Comparison of ENCODE assay signal across 29 cellular contexts in the genomic region with DNA sequence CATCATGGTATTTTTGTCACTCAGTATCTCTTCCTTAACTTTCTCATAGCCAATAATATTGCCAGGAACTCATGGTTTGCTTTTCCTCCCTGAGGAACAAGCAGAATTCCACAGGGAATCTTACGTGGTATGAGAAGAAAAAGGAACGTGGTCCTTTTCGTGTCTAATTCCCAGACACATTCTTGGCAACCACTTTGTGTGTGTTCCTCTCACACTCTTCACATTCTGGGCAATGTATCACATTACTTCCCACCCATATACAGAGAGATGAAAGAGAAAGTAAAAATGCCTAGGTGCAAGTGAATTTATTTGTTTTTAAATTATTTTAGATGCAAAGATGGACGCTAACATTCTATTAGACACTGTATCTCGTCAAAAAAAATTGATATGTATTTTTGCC.
DNase-seq lines count a peak whose midpoint lies in the region; ATAC-seq and TF ChIP-seq lines count a peak whose summit lies in the region.
"Had no signal": no experiment of that assay in that cellular context is flagged by ENCODE, and none has a peak within 500 bp of the region (broad histone marks: within the 10 kb centered on the region; RNA-seq: fewer than 3 reads in every experiment).

No MANE protein-coding gene starts in this region.

- no peak for TF ChIP-seq CTCF in choroid plexus epithelial cell (conservative IDR thresholded peaks at IDR 0.05; ENCODE audit: low read depth, low read length)
- no peak for TF ChIP-seq CTCF in left ventricle myocardium inferior (IDR thresholded peaks at IDR 0.05; ENCODE audit: borderline replicate concordance)
- no peak for TF ChIP-seq CTCF in sigmoid colon (IDR thresholded peaks at IDR 0.05)

- H3K27me3 ChIP-seq in left ventricle myocardium inferior (ENCODE audit: low read depth), result no peaks in the 10 kb centered on the region
- no peaks in the 10 kb centered on the region for H3K27me3 ChIP-seq in sigmoid colon
- H3K27me3 ChIP-seq: body of pancreas, testis, vagina had no signal

- H3K4me1 Mint-ChIP-seq in T-helper 17 cell, result no peaks in the 10 kb centered on the region
- H3K4me1 Mint-ChIP-seq: activated CD4-positive, alpha-beta memory T cell treated with anti-CD3 and anti-CD28 coated beads, Interleukin-2, amount 10 ng/mL, durations not matched to agents 7 days and 5 days; B cell; CD4-positive, alpha-beta memory T cell had no signal

- no peak overlapping the region for H3K4me3 Mint-ChIP-seq in T-helper 17 cell
- H3K4me3 Mint-ChIP-seq: activated CD4-positive, alpha-beta memory T cell treated with anti-CD3 and anti-CD28 coated beads, Interleukin-2, amount 10 ng/mL, durations not matched to agents 7 days and 5 days; activated naive CD4-positive, alpha-beta T cell treated with anti-CD3 and anti-CD28 coated beads for 36 hours; B cell; CD4-positive, alpha-beta memory T cell; natural killer cell treated with Interleukin-12 subunit alpha and Interleukin-12 subunit beta and Interleukin-15 and Interleukin-18, amount 100 ng/mL, for 72 hours; stimulated activated naive CD8-positive, alpha-beta T cell treated with anti-CD3 and anti-CD28 coated beads, Interleukin-15, Interleukin-2, amounts not matched to agents 100 ng/mL and 50 ng/mL, for 24 hours; T-helper 2 cell treated with Interferon-gamma antibody and Interleukin-4, amounts not matched to agents 5 μg/mL and 100 μg/mL, for 36 hours had no signal

- no peak for TF ChIP-seq EP300 in sigmoid colon (IDR thresholded peaks at IDR 0.05)

- H3K4me3 ChIP-seq in choroid plexus epithelial cell (ENCODE audit: low read depth, low read length), result no peak overlapping the region
- H3K4me3 ChIP-seq in left ventricle myocardium inferior, result peak overlapping the region; percentile 20
- H3K4me3 ChIP-seq in sigmoid colon, result peak overlapping the region in 2 of 4 donors; percentile 8 to 9
- H3K4me3 ChIP-seq: body of pancreas, lower lobe of right lung, testis, vagina had no signal

- peaks cover 12% of the 10 kb centered on the region for H3K9me3 ChIP-seq in left ventricle myocardium inferior (replicated peaks)
- H3K9me3 ChIP-seq in sigmoid colon, result peaks cover 0 to 3% (median 0%) of the 10 kb centered on the region in 4 donors
- no peaks in the 10 kb centered on the region for H3K9me3 ChIP-seq in T-helper 17 cell (ENCODE audit: control insufficient read depth, low read length, poor library complexity, severe bottlenecking)
- H3K9me3 ChIP-seq: body of pancreas, lower lobe of right lung, testis, vagina had no signal

- H3K27ac Mint-ChIP-seq in T-helper 17 cell, result no peak overlapping the region
- H3K27ac Mint-ChIP-seq: activated CD4-positive, alpha-beta memory T cell treated with anti-CD3 and anti-CD28 coated beads, Interleukin-2, amount 10 ng/mL, durations not matched to agents 7 days and 5 days; activated naive CD4-positive, alpha-beta T cell treated with anti-CD3 and anti-CD28 coated beads for 36 hours; B cell; CD4-positive, alpha-beta memory T cell; natural killer cell treated with Interleukin-12 subunit alpha and Interleukin-12 subunit beta and Interleukin-15 and Interleukin-18, amount 100 ng/mL, for 72 hours; stimulated activated naive CD8-positive, alpha-beta T cell treated with anti-CD3 and anti-CD28 coated beads, Interleukin-15, Interleukin-2, amounts not matched to agents 100 ng/mL and 50 ng/mL, for 24 hours; T-helper 2 cell treated with Interferon-gamma antibody and Interleukin-4, amounts not matched to agents 5 μg/mL and 100 μg/mL, for 36 hours had no signal

- H3K36me3 Mint-ChIP-seq in T-helper 17 cell (ENCODE audit: low read depth), result peaks cover 2% of the 10 kb centered on the region
- H3K36me3 Mint-ChIP-seq: CD4-positive, alpha-beta memory T cell; natural killer cell treated with Interleukin-12 subunit alpha and Interleukin-12 subunit beta and Interleukin-15 and Interleukin-18, amount 100 ng/mL, for 72 hours had no signal

- WGBS in sigmoid colon, 2 donors, result 93 to 95% methylated on average over 5 of the region's 5 CpGs

- peaks cover 47% of the 10 kb centered on the region for H3K4me1 ChIP-seq in left ventricle myocardium inferior
- H3K4me1 ChIP-seq in sigmoid colon, result peaks cover 0 to 37% (median 16%) of the 10 kb centered on the region in 4 donors
- H3K4me1 ChIP-seq: lower lobe of right lung, testis had no signal

- DNase-seq in NCI-H69 (lab: John Stamatoyannopoulos, UW), result peak; percentile 51
- DNase-seq in choroid plexus epithelial cell (ENCODE audit: low read depth), result peak; percentile 62
- no peak for DNase-seq in left ventricle myocardium inferior
- DNase-seq in sigmoid colon, result no peak
- no peak for DNase-seq in T-helper 17 cell
- DNase-seq in retina, result no peak
- DNase-seq: activated CD4-positive, alpha-beta memory T cell treated with anti-CD3 and anti-CD28 coated beads, Interleukin-2, amount 10 ng/mL, durations not matched to agents 7 days and 5 days; activated CD8-positive, alpha-beta memory T cell treated with anti-CD3 and anti-CD28 coated beads, Interleukin-2, amount 50 U/mL, for 4 hours; activated naive CD4-positive, alpha-beta T cell treated with anti-CD3 and anti-CD28 coated beads for 36 hours; body of pancreas; CD4-positive, alpha-beta memory T cell; DMS 273 treated with DMSO at 0.1 percent for 48 hours; lower lobe of right lung; NCI-H1417; NCI-H2029; NCI-H2227 treated with DMSO at 0.1 percent for 48 hours; NCI-H526 treated with DMSO at 0.1 percent for 48 hours; SIG-M5; stimulated activated CD8-positive, alpha-beta memory T cell treated with anti-CD3 and anti-CD28 coated beads, Interleukin-4, amount 100 ng/mL, for 48 hours; testis had no signal

- H3K27ac ChIP-seq in left ventricle myocardium inferior (replicated peaks), result peak overlapping the region; percentile 61
- H3K27ac ChIP-seq in sigmoid colon, result peak overlapping the region in 3 of 4 donors; percentile 25 to 55 (median 52)
- H3K27ac ChIP-seq: body of pancreas, lower lobe of right lung, testis, vagina had no signal

- ATAC-seq in GM19467 (IDR thresholded peaks at IDR 0.05; ENCODE audit: unreplicated experiment) (no peak), T-helper 17 cell (no peak), HG02759 (IDR thresholded peaks at IDR 0.05; ENCODE audit: unreplicated experiment) (no peak)
- ATAC-seq: body of pancreas; HepG2; natural killer cell treated with Interleukin-12 subunit alpha and Interleukin-12 subunit beta and Interleukin-15 and Interleukin-18, amount 100 ng/mL, for 72 hours; Panc1 had no signal

- no peaks in the 10 kb centered on the region for H3K36me3 ChIP-seq in left ventricle myocardium inferior
- H3K36me3 ChIP-seq in sigmoid colon, result no peaks in the 10 kb centered on the region
- H3K36me3 ChIP-seq: lower lobe of right lung, vagina had no signal

- peaks cover 6% of the 10 kb centered on the region for H3K27me3 Mint-ChIP-seq in T-helper 17 cell
- H3K27me3 Mint-ChIP-seq: activated CD4-positive, alpha-beta memory T cell treated with anti-CD3 and anti-CD28 coated beads, Interleukin-2, amount 10 ng/mL, durations not matched to agents 7 days and 5 days; B cell; CD4-positive, alpha-beta memory T cell; natural killer cell treated with Interleukin-12 subunit alpha and Interleukin-12 subunit beta and Interleukin-15 and Interleukin-18, amount 100 ng/mL, for 72 hours; stimulated activated naive CD8-positive, alpha-beta T cell treated with anti-CD3 and anti-CD28 coated beads, Interleukin-15, Interleukin-2, amounts not matched to agents 100 ng/mL and 50 ng/mL, for 24 hours had no signal

- no peak for TF ChIP-seq POLR2A in sigmoid colon (IDR thresholded peaks at IDR 0.05)

- intact Hi-C loops in left ventricle myocardium inferior (cut with micrococcal nuclease), result no loop called here
- intact Hi-C loops in sigmoid colon (cut with DNase I), result no loop called here

Comparison
In these comparisons a context has a peak if more than half of its experiments do, and no peak if none do; other contexts are left out.
1. DNase-seq: peak in NCI-H69 (single experiment) and choroid plexus epithelial cell (single experiment); none in left ventricle myocardium inferior (single experiment), sigmoid colon (single experiment), T-helper 17 cell (0 of 3) and retina (single experiment).